Comparison of ENCODE assay signal across 19 cellular contexts in genomic region chr11:86910592-86910991, GRCh38. TPM values are rescaled to one million over a fixed set of nuclear protein-coding genes. Genes with fewer than 3 reads are reported as not detected.
DNase-seq lines count a peak whose midpoint lies in the region; TF ChIP-seq lines count a peak whose summit lies in the region.
"Had no signal": no experiment of that assay in that cellular context is flagged by ENCODE, and none has a peak within 500 bp of the region (broad histone marks: within the 10 kb centered on the region; RNA-seq: fewer than 3 reads in every experiment).

No MANE protein-coding gene starts in this region.

- POLR2A ChIA-PET in RWPE1 (lab: Yijun Ruan, JAX; ENCODE audit: low non-redundant PET) = no interaction called here

- CTCF ChIA-PET in RWPE1 (lab: Yijun Ruan, JAX) = no interaction called here

- in situ Hi-C loops in Caki2 (cut with HindIII; ENCODE audit: low pct_unique_long_range_greater_than_20kb, low sequenced_read_pairs) = no loop called here

- no peak for TF ChIP-seq CTCF in RWPE1 (conservative IDR thresholded peaks at IDR 0.05; ENCODE audit: low read depth)

- no peak overlapping the region for H3K27ac ChIP-seq in RWPE1
- H3K27ac ChIP-seq: Peyer's patch, SJSA1 had no signal

- DNase-seq in Caki2 (ENCODE audit: low read depth) = peak; percentile 29
- DNase-seq in HCEC 1CT = peak; percentile 31
- DNase-seq in RWPE1 (ENCODE audit: low spot score) = peak; percentile 8
- peak; percentile 23 for DNase-seq in kidney glomerular epithelial cell (lab: John Stamatoyannopoulos, UW)
- DNase-seq in activated CD4-positive, CD25-positive, alpha-beta regulatory T cell treated with anti-CD3 and anti-CD28 coated beads, Interleukin-2, amount 50 U/mL, for 72 hours = no peak
- no peak for DNase-seq in effector CD4-positive, alpha-beta T cell
- no peak for DNase-seq in COLO668 (lab: John Stamatoyannopoulos, UW; ENCODE audit: unreplicated experiment)
- DNase-seq: 8988T; GF-D8; KG1; NCI-H1105; NCI-H146; NCI-H2029 treated with DMSO at 0.1 percent for 48 hours; NCI-H345; NCI-H524; NCI-H774; NK-92 treated with Interleukin-12 subunit alpha and Interleukin-12 subunit beta, amount 100 ng/mL, for 24 hours; Peyer's patch had no signal

RNA-seq across cellular contexts. Expression of gene FZD4, which starts 44.6 kb away (rescaled TPM):
- 0.17 and 0.81 TPM in 2 replicates for total RNA-seq in Caki2 (2014; rRNA removed; shearing (Covaris generic); ENCODE audit: low replicate concordance)

Comparison
In these comparisons a context has a peak if more than half of its experiments do, and no peak if none do; other contexts are left out.
1. DNase-seq: peak in Caki2 (single experiment), HCEC 1CT (single experiment), RWPE1 (single experiment) and kidney glomerular epithelial cell (single experiment); none in activated CD4-positive, CD25-positive, alpha-beta regulatory T cell treated with anti-CD3 and anti-CD28 coated beads, Interleukin-2, amount 50 U/mL, for 72 hours (single experiment), effector CD4-positive, alpha-beta T cell (single experiment) and COLO668 (single experiment).